ENCODE assay signal across 30 cellular contexts in the genomic region with DNA sequence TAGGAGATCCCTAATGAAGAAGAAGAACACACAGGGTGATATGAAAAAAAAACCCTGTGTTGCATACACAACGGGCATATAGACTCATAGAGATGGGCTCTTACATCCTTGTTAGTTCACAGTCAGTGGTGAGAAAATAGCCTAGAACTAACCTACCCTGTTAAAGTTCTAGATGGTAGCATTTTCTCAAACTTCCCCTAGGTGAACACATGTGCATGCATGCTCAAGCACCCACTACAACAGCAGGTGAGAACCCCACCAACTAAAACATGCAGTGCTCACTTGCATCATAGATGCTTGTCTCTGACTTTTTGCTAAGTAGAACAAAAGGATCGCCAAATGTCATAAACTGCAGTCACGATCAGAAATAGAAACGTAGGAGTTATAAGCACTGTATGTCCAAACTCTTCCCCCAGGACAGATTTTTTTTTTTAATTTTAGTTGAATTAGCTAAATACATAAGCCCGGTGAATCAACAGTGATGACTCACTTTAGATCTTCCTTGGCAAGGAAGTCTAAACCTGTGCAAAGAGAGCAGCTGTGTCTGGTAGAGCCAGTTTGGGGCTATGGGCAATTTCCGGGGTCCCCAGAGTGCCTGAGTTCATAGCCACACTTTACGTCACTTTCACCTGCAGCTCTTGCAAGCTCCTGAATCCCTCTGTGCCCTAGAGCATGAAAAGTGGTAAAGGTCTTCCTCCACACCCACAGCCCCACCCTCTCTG.
A peak's percentile ranks its signal among the peaks of the same experiment; 100 is the strongest.
DNase-seq lines count a peak whose midpoint lies in the region; ATAC-seq, FAIRE-seq and TF ChIP-seq lines count a peak whose summit lies in the region.
"Had no signal": no experiment of that assay in that cellular context is flagged by ENCODE, and none has a peak within 500 bp of the region (broad histone marks: within the 10 kb centered on the region; RNA-seq: fewer than 3 reads in every experiment).

No MANE protein-coding gene starts in this region.

- H3K27me3 ChIP-seq in SK-N-SH (ENCODE audit: insufficient read depth): no peaks in the 10 kb centered on the region
- H3K27me3 ChIP-seq: esophagus muscularis mucosa, MG63, right atrium auricular region, transverse colon had no signal

- FAIRE-seq in urothelium cell line (lab: Jason Lieb, UNC): no peak
- FAIRE-seq: A204.1, astrocyte, HepG2 had no signal

- H3K9me2 ChIP-seq in SK-N-SH: no peaks in the 10 kb centered on the region

- no peaks in the 10 kb centered on the region for H3K9me3 ChIP-seq in SK-N-SH
- H3K9me3 ChIP-seq: Caco-2, esophagus muscularis mucosa, MG63, right atrium auricular region, transverse colon had no signal

- no peak overlapping the region for H2AFZ ChIP-seq in SK-N-SH (ENCODE audit: low read depth)
- H2AFZ ChIP-seq: GM23338 had no signal

- H3F3A ChIP-seq in SK-N-SH (replicated peaks; ENCODE audit: insufficient read depth): no peaks in the 10 kb centered on the region

- no peak for TF ChIP-seq RAD21 in SK-N-SH (IDR thresholded peaks at IDR 0.05; ENCODE audit: low read length)

- POLR2A ChIA-PET in SK-N-SH (lab: Yijun Ruan, JAX): no interaction called here
- POLR2A ChIA-PET in RWPE1 (lab: Yijun Ruan, JAX; ENCODE audit: low non-redundant PET): no interaction called here

- no peak overlapping the region for H3K27ac ChIP-seq in SK-N-SH (ENCODE audit: low read depth in 2 of 2, low read length in 1 of 2)
- H3K27ac ChIP-seq in RWPE1: peak overlapping the region; percentile 45; the same call in 1 of the 2 replicates
- H3K27ac ChIP-seq: esophagus muscularis mucosa, right atrium auricular region, transverse colon had no signal

- H3K9ac ChIP-seq in SK-N-SH: no peak overlapping the region

- H3K36me3 ChIP-seq in SK-N-SH (replicated peaks in 1 of 2; ENCODE audit: control insufficient read depth in 1 of 2, insufficient read depth in 2 of 2, low read length in 1 of 2): no peaks in the 10 kb centered on the region
- H3K36me3 ChIP-seq: esophagus muscularis mucosa, MG63, right atrium auricular region, transverse colon had no signal

- CTCF ChIA-PET in SK-N-SH (lab: Yijun Ruan, JAX): interaction anchor here (1.0 to 3.5 kb wide), 2 partner anchors 13 to 22 kb away, joined by 3 to 11 read pairs; no protein-coding TSS in a partner anchor
- CTCF ChIA-PET in RWPE1 (lab: Yijun Ruan, JAX): no interaction called here

- WGBS in SK-N-SH (ENCODE audit: low lambda C conversion rate): 30% methylated on average over 7 of the region's 7 CpGs

- H4K20me1 ChIP-seq in SK-N-SH (ENCODE audit: insufficient read depth): no peaks in the 10 kb centered on the region

- H3K79me2 ChIP-seq in SK-N-SH (ENCODE audit: insufficient read depth): no peaks in the 10 kb centered on the region

- H3K4me1 ChIP-seq in SK-N-SH (ENCODE audit: control insufficient read depth in 1 of 2, insufficient read depth in 2 of 2, low read depth in 1 of 2, low read length in 1 of 2): no peaks in the 10 kb centered on the region; a peak in 1 of 4 replicates
- H3K4me1 ChIP-seq: Caco-2, esophagus muscularis mucosa, right atrium auricular region, transverse colon had no signal

- ATAC-seq in SK-N-SH treated with all-trans-retinoic acid at 6 μM for 48 hours: no peak
- ATAC-seq: activated T-helper 17 cell treated with anti-CD3 and anti-CD28 coated beads, Interleukin-2, amount 50 U/mL, for 72 hours; GM23338; HepG2; naive thymus-derived CD8-positive, alpha-beta T cell; stimulated activated naive CD8-positive, alpha-beta T cell treated with anti-CD3 and anti-CD28 coated beads, Interleukin-15, amount 100 ng/mL, for 72 hours had no signal

- TF ChIP-seq EP300 in SK-N-SH (IDR thresholded peaks at IDR 0.05; ENCODE audit: borderline replicate concordance in 1 of 2, low read depth in 1 of 2, low read length in 1 of 2): no peak

- TF ChIP-seq CTCF in SK-N-SH (IDR thresholded peaks at IDR 0.05) (no peak), RWPE1 (conservative IDR thresholded peaks at IDR 0.05; ENCODE audit: low read depth) (no peak)

- no peak overlapping the region for H3K4me2 ChIP-seq in SK-N-SH
- H3K4me2 ChIP-seq: GM23338 had no signal

- DNase-seq in SK-N-SH: no peak
- peak; percentile 75 for DNase-seq in RWPE1 (ENCODE audit: low spot score)
- DNase-seq in inferior parietal cortex (ENCODE audit: extremely low spot score): peak; percentile 34
- DNase-seq in urothelium cell line (ENCODE audit: low spot score): peak; percentile 10
- no peak for DNase-seq in GM03348 (ENCODE audit: low spot score)
- no peak for DNase-seq in NCI-H345 treated with DMSO at 0.1 percent for 48 hours (lab: John Stamatoyannopoulos, UW; ENCODE audit: unreplicated experiment)
- DNase-seq in T-helper 9 cell: no peak
- DNase-seq: activated CD4-positive, alpha-beta T cell treated with anti-CD3 and anti-CD28 coated beads, Interleukin-2, amount 10 ng/mL, durations not matched to agents 24 days and 14 days; Caco-2; cerebellar nuclear complex; effector CD8-positive, alpha-beta T cell; left cardiac atrium; mesenchymal stem cell; MG63; naive thymus-derived CD8-positive, alpha-beta T cell; NCI-H1436; NCI-H524 treated with DMSO at 0.1 percent for 48 hours; Right ventricle myocardium superior; stimulated activated CD4-positive, alpha-beta T cell treated with anti-CD3 and anti-CD28 coated beads, Interleukin-12 subunit alpha, Interleukin-12 subunit beta, amount 100 ng/mL, for 4 hours; stimulated activated naive CD8-positive, alpha-beta T cell treated with anti-CD3 and anti-CD28 coated beads, Interleukin-15, amount 100 ng/mL, for 72 hours; T-helper 1 cell; transverse colon had no signal

- H3K4me3 ChIP-seq in SK-N-SH (ENCODE audit: low read depth in 2 of 2, low read length in 1 of 2): no peak overlapping the region
- H3K4me3 ChIP-seq: esophagus muscularis mucosa, GM23338, MG63, right atrium auricular region, transverse colon had no signal

TF ChIP-seq in SK-N-SH treated with all-trans-retinoic acid at 6 μM for 48 hours, 23 proteins besides CTCF, POLR2A, EP300 and RAD21:
- peak; percentile 41 for TF ChIP-seq ISL1 (CRISPR knock-in tag; IDR thresholded peaks at IDR 0.05)
- no peak for TF ChIP-seq ZNF565 (CRISPR knock-in tag; conservative IDR thresholded peaks at IDR 0.05; ENCODE audit: low read depth)

TF ChIP-seq in SK-N-SH, 30 proteins besides CTCF, POLR2A, EP300 and RAD21:
- TF ChIP-seq, protein P1, sequence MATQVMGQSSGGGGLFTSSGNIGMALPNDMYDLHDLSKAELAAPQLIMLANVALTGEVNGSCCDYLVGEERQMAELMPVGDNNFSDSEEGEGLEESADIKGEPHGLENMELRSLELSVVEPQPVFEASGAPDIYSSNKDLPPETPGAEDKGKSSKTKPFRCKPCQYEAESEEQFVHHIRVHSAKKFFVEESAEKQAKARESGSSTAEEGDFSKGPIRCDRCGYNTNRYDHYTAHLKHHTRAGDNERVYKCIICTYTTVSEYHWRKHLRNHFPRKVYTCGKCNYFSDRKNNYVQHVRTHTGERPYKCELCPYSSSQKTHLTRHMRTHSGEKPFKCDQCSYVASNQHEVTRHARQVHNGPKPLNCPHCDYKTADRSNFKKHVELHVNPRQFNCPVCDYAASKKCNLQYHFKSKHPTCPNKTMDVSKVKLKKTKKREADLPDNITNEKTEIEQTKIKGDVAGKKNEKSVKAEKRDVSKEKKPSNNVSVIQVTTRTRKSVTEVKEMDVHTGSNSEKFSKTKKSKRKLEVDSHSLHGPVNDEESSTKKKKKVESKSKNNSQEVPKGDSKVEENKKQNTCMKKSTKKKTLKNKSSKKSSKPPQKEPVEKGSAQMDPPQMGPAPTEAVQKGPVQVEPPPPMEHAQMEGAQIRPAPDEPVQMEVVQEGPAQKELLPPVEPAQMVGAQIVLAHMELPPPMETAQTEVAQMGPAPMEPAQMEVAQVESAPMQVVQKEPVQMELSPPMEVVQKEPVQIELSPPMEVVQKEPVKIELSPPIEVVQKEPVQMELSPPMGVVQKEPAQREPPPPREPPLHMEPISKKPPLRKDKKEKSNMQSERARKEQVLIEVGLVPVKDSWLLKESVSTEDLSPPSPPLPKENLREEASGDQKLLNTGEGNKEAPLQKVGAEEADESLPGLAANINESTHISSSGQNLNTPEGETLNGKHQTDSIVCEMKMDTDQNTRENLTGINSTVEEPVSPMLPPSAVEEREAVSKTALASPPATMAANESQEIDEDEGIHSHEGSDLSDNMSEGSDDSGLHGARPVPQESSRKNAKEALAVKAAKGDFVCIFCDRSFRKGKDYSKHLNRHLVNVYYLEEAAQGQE (IDR thresholded peaks at IDR 0.05; ENCODE audit: low read depth, low read length): no peak
- TF ChIP-seq FOXM1 (IDR thresholded peaks at IDR 0.05; ENCODE audit: low read depth) (no peak), CHD2 (IDR thresholded peaks at IDR 0.05; ENCODE audit: low read length, partially characterized antibody) (no peak), MEF2A (IDR thresholded peaks at IDR 0.05; ENCODE audit: borderline replicate concordance, low read depth) (no peak), NRF1 (IDR thresholded peaks at IDR 0.05; ENCODE audit: low read depth, low read length) (no peak), TEAD4 (IDR thresholded peaks at IDR 0.05; ENCODE audit: borderline replicate concordance, insufficient read depth) (no peak), USF1 (IDR thresholded peaks at IDR 0.05; ENCODE audit: borderline replicate concordance, low read depth) (no peak), FOSL2 (IDR thresholded peaks at IDR 0.05; ENCODE audit: borderline replicate concordance, low read depth) (no peak), FOXJ3 (CRISPR knock-in tag; IDR thresholded peaks at IDR 0.05) (no peak), JUND (IDR thresholded peaks at IDR 0.05) (no peak)
TF ChIP-seq in SK-N-SH: peak in this region for 0.

Comparison
In these comparisons a context has a peak if more than half of its experiments do, and no peak if none do; other contexts are left out.
1. DNase-seq: peak in RWPE1 (single experiment), inferior parietal cortex (single experiment) and urothelium cell line (single experiment); none in SK-N-SH (single experiment), GM03348 (single experiment), NCI-H345 treated with DMSO at 0.1 percent for 48 hours (single experiment) and T-helper 9 cell (single experiment).